In genomic region chr6:150269130-150269856, GRCh38 we compare ENCODE assay signal across 2 cellular contexts.
TF ChIP-seq lines count a peak whose summit lies in the region.

No MANE protein-coding gene starts in this region.

TF ChIP-seq in SK-N-SH, 30 proteins besides CTCF, POLR2A, EP300 and RAD21 (continued from another document):
- TF ChIP-seq USF2 (IDR thresholded peaks at IDR 0.05; ENCODE audit: borderline replicate concordance, low read depth, low read length) (no peak), FOXM1 (IDR thresholded peaks at IDR 0.05; ENCODE audit: low read depth) (no peak), POLR2AphosphoS5 (IDR thresholded peaks at IDR 0.05; ENCODE audit: low read depth, low read length) (no peak), TAF1 (IDR thresholded peaks at IDR 0.05; ENCODE audit: borderline replicate concordance, low read depth, low read length) (no peak), RFX5 (IDR thresholded peaks at IDR 0.05; ENCODE audit: low read length) (no peak)
TF ChIP-seq in SK-N-SH: peak in this region for 0.

TF ChIP-seq in SK-N-SH treated with all-trans-retinoic acid at 6 μM for 48 hours, 23 proteins besides CTCF, POLR2A, EP300 and RAD21 (continued from another document):
- TF ChIP-seq, protein P1, sequence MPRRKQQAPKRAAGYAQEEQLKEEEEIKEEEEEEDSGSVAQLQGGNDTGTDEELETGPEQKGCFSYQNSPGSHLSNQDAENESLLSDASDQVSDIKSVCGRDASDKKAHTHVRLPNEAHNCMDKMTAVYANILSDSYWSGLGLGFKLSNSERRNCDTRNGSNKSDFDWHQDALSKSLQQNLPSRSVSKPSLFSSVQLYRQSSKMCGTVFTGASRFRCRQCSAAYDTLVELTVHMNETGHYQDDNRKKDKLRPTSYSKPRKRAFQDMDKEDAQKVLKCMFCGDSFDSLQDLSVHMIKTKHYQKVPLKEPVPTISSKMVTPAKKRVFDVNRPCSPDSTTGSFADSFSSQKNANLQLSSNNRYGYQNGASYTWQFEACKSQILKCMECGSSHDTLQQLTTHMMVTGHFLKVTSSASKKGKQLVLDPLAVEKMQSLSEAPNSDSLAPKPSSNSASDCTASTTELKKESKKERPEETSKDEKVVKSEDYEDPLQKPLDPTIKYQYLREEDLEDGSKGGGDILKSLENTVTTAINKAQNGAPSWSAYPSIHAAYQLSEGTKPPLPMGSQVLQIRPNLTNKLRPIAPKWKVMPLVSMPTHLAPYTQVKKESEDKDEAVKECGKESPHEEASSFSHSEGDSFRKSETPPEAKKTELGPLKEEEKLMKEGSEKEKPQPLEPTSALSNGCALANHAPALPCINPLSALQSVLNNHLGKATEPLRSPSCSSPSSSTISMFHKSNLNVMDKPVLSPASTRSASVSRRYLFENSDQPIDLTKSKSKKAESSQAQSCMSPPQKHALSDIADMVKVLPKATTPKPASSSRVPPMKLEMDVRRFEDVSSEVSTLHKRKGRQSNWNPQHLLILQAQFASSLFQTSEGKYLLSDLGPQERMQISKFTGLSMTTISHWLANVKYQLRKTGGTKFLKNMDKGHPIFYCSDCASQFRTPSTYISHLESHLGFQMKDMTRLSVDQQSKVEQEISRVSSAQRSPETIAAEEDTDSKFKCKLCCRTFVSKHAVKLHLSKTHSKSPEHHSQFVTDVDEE (CRISPR knock-in tag; IDR thresholded peaks at IDR 0.05) = no peak
- no peak for TF ChIP-seq ARNTL (CRISPR knock-in tag; IDR thresholded peaks at IDR 0.05; ENCODE audit: borderline replicate concordance, low read depth)
- TF ChIP-seq PPARA (CRISPR knock-in tag; IDR thresholded peaks at IDR 0.05; ENCODE audit: borderline replicate concordance) = no peak
- no peak for TF ChIP-seq ZFP3 (CRISPR knock-in tag; IDR thresholded peaks at IDR 0.05)
- TF ChIP-seq, protein P2, sequence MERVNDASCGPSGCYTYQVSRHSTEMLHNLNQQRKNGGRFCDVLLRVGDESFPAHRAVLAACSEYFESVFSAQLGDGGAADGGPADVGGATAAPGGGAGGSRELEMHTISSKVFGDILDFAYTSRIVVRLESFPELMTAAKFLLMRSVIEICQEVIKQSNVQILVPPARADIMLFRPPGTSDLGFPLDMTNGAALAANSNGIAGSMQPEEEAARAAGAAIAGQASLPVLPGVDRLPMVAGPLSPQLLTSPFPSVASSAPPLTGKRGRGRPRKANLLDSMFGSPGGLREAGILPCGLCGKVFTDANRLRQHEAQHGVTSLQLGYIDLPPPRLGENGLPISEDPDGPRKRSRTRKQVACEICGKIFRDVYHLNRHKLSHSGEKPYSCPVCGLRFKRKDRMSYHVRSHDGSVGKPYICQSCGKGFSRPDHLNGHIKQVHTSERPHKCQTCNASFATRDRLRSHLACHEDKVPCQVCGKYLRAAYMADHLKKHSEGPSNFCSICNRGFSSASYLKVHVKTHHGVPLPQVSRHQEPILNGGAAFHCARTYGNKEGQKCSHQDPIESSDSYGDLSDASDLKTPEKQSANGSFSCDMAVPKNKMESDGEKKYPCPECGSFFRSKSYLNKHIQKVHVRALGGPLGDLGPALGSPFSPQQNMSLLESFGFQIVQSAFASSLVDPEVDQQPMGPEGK (CRISPR knock-in tag; IDR thresholded peaks at IDR 0.05; ENCODE audit: borderline replicate concordance) = no peak
- TF ChIP-seq RARB (CRISPR knock-in tag; IDR thresholded peaks at IDR 0.05) = no peak
- TF ChIP-seq ZC3H10 (CRISPR knock-in tag; IDR thresholded peaks at IDR 0.05) = no peak
- no peak for TF ChIP-seq ISL1 (CRISPR knock-in tag; IDR thresholded peaks at IDR 0.05)
- no peak for TF ChIP-seq BACH2 (CRISPR knock-in tag; IDR thresholded peaks at IDR 0.05; ENCODE audit: borderline replicate concordance)
